In the genomic region with DNA sequence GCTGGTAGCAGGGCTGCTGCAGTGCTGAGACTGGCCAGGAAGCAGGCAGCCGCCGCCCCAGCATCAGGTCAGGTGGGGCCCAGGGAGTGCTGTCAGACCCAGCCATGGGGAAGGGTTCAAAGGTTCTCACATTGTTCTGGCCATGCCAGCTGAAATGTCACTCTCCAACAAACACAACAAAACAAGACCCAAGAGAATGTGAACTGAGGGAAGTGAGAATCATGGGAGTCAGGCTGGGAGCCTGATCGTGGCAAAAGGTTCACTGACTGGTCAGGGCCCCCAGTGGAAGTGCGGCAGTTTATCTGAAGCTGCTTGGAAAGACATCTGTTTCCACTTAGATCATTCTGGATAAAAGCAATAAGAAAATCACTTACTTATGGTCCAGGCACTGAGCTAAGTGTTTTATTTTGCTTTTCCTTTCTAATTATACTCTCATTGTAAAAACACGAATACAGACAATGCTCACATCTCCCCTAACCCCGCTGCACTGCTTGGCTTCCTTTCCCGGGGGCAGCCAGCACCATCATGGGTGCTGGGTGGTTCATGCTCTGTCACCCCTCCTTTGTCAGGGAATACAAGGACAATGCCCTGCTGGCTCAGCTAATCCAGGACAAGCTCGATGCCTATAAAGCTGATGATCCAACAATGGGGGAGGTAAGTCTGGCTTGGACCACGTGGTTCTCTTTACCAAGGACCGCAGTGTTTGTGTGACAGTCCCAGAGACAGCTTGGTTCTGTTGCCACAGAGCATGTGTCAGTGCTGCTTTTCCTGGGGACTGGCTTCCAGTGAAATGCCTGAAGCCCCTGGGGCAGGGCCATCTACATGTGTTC, we compare ENCODE assay signal across 14 cellular contexts. TPM values are rescaled to one million over a fixed set of nuclear protein-coding genes. Genes with fewer than 3 reads are reported as not detected.
A peak's percentile ranks its signal among the peaks of the same experiment; 100 is the strongest.
DNase-seq lines count a peak whose midpoint lies in the region; ATAC-seq and TF ChIP-seq lines count a peak whose summit lies in the region.
"Had no signal": no experiment of that assay in that cellular context is flagged by ENCODE, and none has a peak within 500 bp of the region (broad histone marks: within the 10 kb centered on the region; RNA-seq: fewer than 3 reads in every experiment).

No MANE protein-coding gene starts in this region.

- H3K4me3 ChIP-seq in esophagus squamous epithelium = no peak overlapping the region
- no peak overlapping the region for H3K4me3 ChIP-seq in mucosa of descending colon
- H3K4me3 ChIP-seq in GM23338 = no peak overlapping the region
- H3K4me3 ChIP-seq: A549, body of pancreas had no signal

- H3K27ac Mint-ChIP-seq in GM23338 = no peak overlapping the region; the same call in 1 of the 2 replicates

- TF ChIP-seq CTCF in esophagus squamous epithelium (IDR thresholded peaks at IDR 0.05) = no peak
- no peak for TF ChIP-seq CTCF in mucosa of descending colon (IDR thresholded peaks at IDR 0.05)
- no peak for TF ChIP-seq CTCF in GM23338 (conservative IDR thresholded peaks at IDR 0.05; ENCODE audit: low read depth in 2 of 2)

- no peak overlapping the region for H2AFZ ChIP-seq in GM23338
- H2AFZ ChIP-seq: parathyroid adenoma had no signal

- H4K20me1 ChIP-seq in GM23338 (replicated peaks; ENCODE audit: insufficient read depth) = no peaks in the 10 kb centered on the region; the same call in 1 of the 2 replicates

- peaks cover 0 to 80% (median 5%) of the 10 kb centered on the region in 3 donors for H3K36me3 ChIP-seq in esophagus squamous epithelium
- no peaks in the 10 kb centered on the region for H3K36me3 ChIP-seq in mucosa of descending colon (ENCODE audit: low read depth)
- H3K36me3 ChIP-seq in GM23338 (ENCODE audit: insufficient read depth) = peaks cover 34% of the 10 kb centered on the region

- H3F3A ChIP-seq in GM23338 (replicated peaks; ENCODE audit: low read depth) = 0 out of 2 replicates have a peak, but pooled peaks cover 4% of the 10 kb centered on the region

- 56 to 75% methylated on average over 5 to 10 of the region's 10 CpGs for WGBS in esophagus squamous epithelium, 2 donors

- H3K9me3 ChIP-seq in esophagus squamous epithelium (no peaks in the 10 kb centered on the region), mucosa of descending colon (no peaks in the 10 kb centered on the region)
- H3K9me3 ChIP-seq: A549, body of pancreas had no signal

- no peaks in the 10 kb centered on the region for H3K27me3 Mint-ChIP-seq in GM23338 (ENCODE audit: insufficient read depth, low read depth, poor library complexity)

- intact Hi-C loops in left cardiac atrium (cut with DNase I) = no loop called here
- intact Hi-C loops in cardiac septum (cut with DNase I) = no loop called here
- intact Hi-C loops in esophagus squamous epithelium (cut with DNase I) = no loop called here
- intact Hi-C loops in mucosa of descending colon (cut with DNase I, micrococcal nuclease) = no loop called here

- TF ChIP-seq POLR2A in esophagus squamous epithelium (IDR thresholded peaks at IDR 0.05) = no peak

- H3K4me2 ChIP-seq in GM23338 = no peak overlapping the region
- H3K4me2 ChIP-seq: A549 had no signal

- peaks cover 0 to 12% (median 0%) of the 10 kb centered on the region in 3 donors for H3K4me1 ChIP-seq in esophagus squamous epithelium
- peaks cover 4% of the 10 kb centered on the region for H3K4me1 ChIP-seq in mucosa of descending colon (ENCODE audit: low read depth)
- no peaks in the 10 kb centered on the region for H3K4me1 ChIP-seq in GM23338 (ENCODE audit: insufficient read depth)
- H3K4me1 ChIP-seq: A549, body of pancreas, parathyroid adenoma had no signal

- H3K4me3 Mint-ChIP-seq in GM23338 = no peak overlapping the region

- no peaks in the 10 kb centered on the region for H3K9me2 ChIP-seq in GM23338 (ENCODE audit: insufficient read depth)

- ATAC-seq in left cardiac atrium = peak; percentile 30 to 60
- peak; percentile 62 for ATAC-seq in mucosa of descending colon
- no peak for ATAC-seq in GM23338
- ATAC-seq: A549, body of pancreas had no signal

- H3K27me3 ChIP-seq in esophagus squamous epithelium = no peaks in the 10 kb centered on the region
- H3K27me3 ChIP-seq in GM23338 (ENCODE audit: insufficient read depth) = no peaks in the 10 kb centered on the region
- H3K27me3 ChIP-seq: body of pancreas had no signal

- H3K27ac ChIP-seq in esophagus squamous epithelium = peak overlapping the region in 3 of 4 donors; percentile 18 to 32 (median 22)
- H3K27ac ChIP-seq in GM23338 (ENCODE audit: low read depth) = no peak overlapping the region
- H3K27ac ChIP-seq: A549, parathyroid adenoma had no signal

- peaks cover 32% of the 10 kb centered on the region for H3K36me3 Mint-ChIP-seq in GM23338 (ENCODE audit: low read depth)

- no peaks in the 10 kb centered on the region; the same call in 2 of the 3 replicates for H3K4me1 Mint-ChIP-seq in GM23338

- no peaks in the 10 kb centered on the region for H3K9me3 Mint-ChIP-seq in GM23338

- peak; percentile 33 for DNase-seq in left cardiac atrium
- no peak for DNase-seq in cardiac septum (ENCODE audit: low spot score)
- no peak for DNase-seq in esophagus squamous epithelium (lab: John Stamatoyannopoulos, UW)
- peak in 1 of 3 donors; percentile 32 for DNase-seq in mucosa of descending colon
- DNase-seq in stimulated activated CD8-positive, alpha-beta memory T cell treated with anti-CD3 and anti-CD28 coated beads, Interleukin-4, amount 100 ng/mL, for 48 hours = no peak
- DNase-seq in COLO668 (lab: John Stamatoyannopoulos, UW; ENCODE audit: unreplicated experiment) = no peak
- no peak for DNase-seq in GM23338 (ENCODE audit: low spot score)
- DNase-seq in NCI-H187 (lab: John Stamatoyannopoulos, UW) = no peak
- DNase-seq: kidney; NCI-H345; stimulated activated CD4-positive, alpha-beta T cell treated with anti-CD3 and anti-CD28 coated beads, Interleukin-4, amount 100 ng/mL, for 4 hours had no signal

- H3K79me2 ChIP-seq in GM23338 (replicated peaks; ENCODE audit: insufficient read depth) = no peaks in the 10 kb centered on the region
- H3K79me2 ChIP-seq: parathyroid adenoma had no signal

TF ChIP-seq in GM23338, 12 proteins besides CTCF, POLR2A, EP300 and RAD21:
- no peak for TF ChIP-seq POLR2AphosphoS5 (IDR thresholded peaks at IDR 0.05; ENCODE audit: low read depth)
- TF ChIP-seq, protein P1, sequence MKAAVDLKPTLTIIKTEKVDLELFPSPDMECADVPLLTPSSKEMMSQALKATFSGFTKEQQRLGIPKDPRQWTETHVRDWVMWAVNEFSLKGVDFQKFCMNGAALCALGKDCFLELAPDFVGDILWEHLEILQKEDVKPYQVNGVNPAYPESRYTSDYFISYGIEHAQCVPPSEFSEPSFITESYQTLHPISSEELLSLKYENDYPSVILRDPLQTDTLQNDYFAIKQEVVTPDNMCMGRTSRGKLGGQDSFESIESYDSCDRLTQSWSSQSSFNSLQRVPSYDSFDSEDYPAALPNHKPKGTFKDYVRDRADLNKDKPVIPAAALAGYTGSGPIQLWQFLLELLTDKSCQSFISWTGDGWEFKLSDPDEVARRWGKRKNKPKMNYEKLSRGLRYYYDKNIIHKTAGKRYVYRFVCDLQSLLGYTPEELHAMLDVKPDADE (IDR thresholded peaks at IDR 0.05) = no peak

RNA-seq across cellular contexts. Expression of gene CFAP157, which starts 41.9 kb away (rescaled TPM):
- total RNA-seq in left cardiac atrium (not detected), cardiac septum (not detected), esophagus squamous epithelium (under 1 TPM in 1 of 4 donors, not detected in 3; 0.19 TPM), mucosa of descending colon (under 1 TPM in 2 of 3 donors, not detected in 1; 0.12 to 0.28 TPM)
- total RNA-seq in GM23338 (2014; rRNA removed; shearing (Covaris generic)) = 0.17 TPM in 1 of 2 replicates, not detected in the other
- 0.55 and 0.78 TPM in 2 replicates for polyA plus RNA-seq in GM23338 (2016; fragmentation: Nextera tagmentation; extraction: Ambion mirVana)

RNA-seq across cellular contexts. Expression of gene PTRH1, which starts 50.6 kb away (rescaled TPM):
- total RNA-seq in left cardiac atrium = 10 to 100 TPM; 12.3 to 14.3 TPM
- total RNA-seq in cardiac septum = 13.4 TPM
- total RNA-seq in esophagus squamous epithelium = 10 to 100 TPM in 3 of 4 donors, 1 to 10 TPM in 1; 4.5 to 12.6 (median 11.6) TPM
- 10 to 100 TPM in 2 of 3 donors, 1 to 10 TPM in 1; 5.1 to 10.5 (median 10.3) TPM for total RNA-seq in mucosa of descending colon
- 9.5 and 15.1 TPM in 2 replicates for total RNA-seq in GM23338 (2014; rRNA removed; shearing (Covaris generic))
- 18.6 and 18.9 TPM in 2 replicates for polyA plus RNA-seq in GM23338 (2016; fragmentation: Nextera tagmentation; extraction: Ambion mirVana)

RNA-seq across cellular contexts. Expression of gene TTC16, which starts 51.0 kb away (rescaled TPM):
- total RNA-seq in left cardiac atrium = under 1 TPM; 0.05 to 0.09 TPM
- total RNA-seq in cardiac septum = 0.16 TPM
- total RNA-seq in esophagus squamous epithelium = under 1 TPM in 2 of 4 donors, not detected in 2; under 0.01 to 0.23 TPM
- total RNA-seq in mucosa of descending colon = under 1 TPM in 1 of 3 donors, not detected in 2; 0.31 TPM
- not detected in 2 replicates for total RNA-seq in GM23338 (2014; rRNA removed; shearing (Covaris generic))
- polyA plus RNA-seq in GM23338 (2016; fragmentation: Nextera tagmentation; extraction: Ambion mirVana) = not detected in 2 replicates
- polyA plus RNA-seq: A549 had no signal

RNA-seq across cellular contexts. Expression of gene STXBP1, which starts 52.8 kb away (rescaled TPM):
- total RNA-seq in left cardiac atrium = 10 to 100 TPM; 40.4 to 41.5 TPM
- 46.6 TPM for total RNA-seq in cardiac septum
- 10 to 100 TPM in 2 of 4 donors, 1 to 10 TPM in 2; 4.7 to 36.1 (median 12.2) TPM for total RNA-seq in esophagus squamous epithelium
- total RNA-seq in mucosa of descending colon = 10 to 100 TPM; 11.8 to 37.1 (median 17.1) TPM
- 48.6 and 76.4 TPM in 2 replicates for total RNA-seq in GM23338 (2014; rRNA removed; shearing (Covaris generic))
- polyA plus RNA-seq in GM23338 (2016; fragmentation: Nextera tagmentation; extraction: Ambion mirVana) = 45.8 and 50.4 TPM in 2 replicates
